Comparison of ENCODE assay signal across 11 cellular contexts in the genomic region with DNA sequence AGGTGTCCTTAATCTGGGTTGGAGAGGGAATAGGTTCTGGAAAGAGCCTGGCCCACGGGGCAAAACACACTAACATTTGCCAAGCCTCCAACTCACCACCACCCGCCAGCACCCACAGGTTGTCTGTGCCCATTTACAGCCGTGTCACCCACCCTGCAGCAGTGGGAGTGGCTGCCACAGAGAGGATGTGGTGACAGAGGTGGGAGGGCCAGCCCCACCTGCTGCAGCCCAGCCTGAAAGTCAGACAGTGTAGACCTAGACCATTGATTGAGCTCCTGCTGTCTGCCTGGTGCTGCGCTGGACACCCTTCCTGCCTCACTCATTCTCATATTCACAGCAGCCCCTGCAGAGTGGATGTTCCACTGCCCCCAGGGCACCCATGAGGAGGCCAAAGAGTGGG. TPM values are rescaled to one million over a fixed set of nuclear protein-coding genes. Genes with fewer than 3 reads are reported as not detected.
DNase-seq lines count a peak whose midpoint lies in the region; ATAC-seq lines count a peak whose summit lies in the region.
"Had no signal": no experiment of that assay in that cellular context is flagged by ENCODE, and none has a peak within 500 bp of the region (broad histone marks: within the 10 kb centered on the region; RNA-seq: fewer than 3 reads in every experiment).

No MANE protein-coding gene starts in this region.

- peaks cover 0 to 9% of the 10 kb centered on the region in 2 donors for H3K27me3 Mint-ChIP-seq in CD8-positive, alpha-beta memory T cell
- no peaks in the 10 kb centered on the region for H3K27me3 Mint-ChIP-seq in T-helper 17 cell

- CTCF ChIA-PET in CD8-positive, alpha-beta memory T cell (lab: Charles Lee): interaction anchor here (0.7 to 4.4 kb wide), 13 partner anchors 9 to 273 kb away, joined by 3 to 21 read pairs (median 5); no protein-coding TSS in a partner anchor

- H3K9me3 Mint-ChIP-seq in CD8-positive, alpha-beta memory T cell: peaks cover 0 to 3% (median 0%) of the 10 kb centered on the region in 5 donors

- peaks cover 3% of the 10 kb centered on the region for H3K9me3 ChIP-seq in CD8-positive, alpha-beta memory T cell (ENCODE audit: low read length)
- no peaks in the 10 kb centered on the region for H3K9me3 ChIP-seq in T-helper 17 cell (ENCODE audit: control insufficient read depth, low read length, poor library complexity, severe bottlenecking)

- H3K27me3 ChIP-seq in CD8-positive, alpha-beta memory T cell (ENCODE audit: insufficient read depth, low read length, poor library complexity, severe bottlenecking): no peaks in the 10 kb centered on the region
- H3K27me3 ChIP-seq: MG63 had no signal

- peaks cover 72% of the 10 kb centered on the region for H3K4me1 ChIP-seq in CD8-positive, alpha-beta memory T cell (ENCODE audit: insufficient read depth, low read length)
- H3K4me1 ChIP-seq: SJSA1 had no signal

- H3K36me3 Mint-ChIP-seq in CD8-positive, alpha-beta memory T cell: peaks cover 26 to 78% (median 40%) of the 10 kb centered on the region in 3 donors
- peaks cover 16% of the 10 kb centered on the region for H3K36me3 Mint-ChIP-seq in T-helper 17 cell (ENCODE audit: low read depth)

- DNase-seq in CD8-positive, alpha-beta memory T cell: peak; percentile 81 to 95 (median 90)
- DNase-seq in T-helper 17 cell (peak; percentile 53 to 75 (median 70)), epidermal melanocyte (ENCODE audit: insufficient read length, low spot score) (no peak), NCI-H1092 treated with DMSO at 0.1 percent for 48 hours (lab: John Stamatoyannopoulos, UW) (no peak), DMS153 (lab: John Stamatoyannopoulos, UW) (no peak), NCI-H1092 (lab: John Stamatoyannopoulos, UW) (no peak)
- peak; percentile 78 for DNase-seq in activated gamma-delta T cell treated with anti-CD3 and anti-CD28 coated beads, Interleukin-2, amount 50 U/mL, for 16 hours (ENCODE audit: low read depth)
- peak; percentile 58 for DNase-seq in stimulated activated CD4-positive, alpha-beta T cell treated with anti-CD3 and anti-CD28 coated beads, Interleukin-1b, Interleukin-23, amount 100 ng/mL, for 48 hours
- DNase-seq: caudate nucleus, MG63 had no signal

- H3K27ac Mint-ChIP-seq in CD8-positive, alpha-beta memory T cell: peak overlapping the region; percentile 97 to 100 (median 100)
- H3K27ac Mint-ChIP-seq in T-helper 17 cell: peak overlapping the region; percentile 90

- POLR2A ChIA-PET in CD8-positive, alpha-beta memory T cell (lab: Charles Lee): interaction anchor here (0.7 to 6.0 kb wide), 9 partner anchors 16 to 248 kb away, joined by 3 to 33 read pairs (median 4); a partner anchor contains a TSS

- peak; percentile 87 for ATAC-seq in T-helper 17 cell

- peak overlapping the region; percentile 66 for H3K27ac ChIP-seq in CD8-positive, alpha-beta memory T cell (ENCODE audit: low read depth, low read length)
- H3K27ac ChIP-seq: SJSA1 had no signal

- peak overlapping the region; percentile 17 to 90 (median 75) for H3K4me3 Mint-ChIP-seq in CD8-positive, alpha-beta memory T cell
- H3K4me3 Mint-ChIP-seq in T-helper 17 cell: peak overlapping the region; percentile 79

- H3K4me1 Mint-ChIP-seq in CD8-positive, alpha-beta memory T cell: peaks cover 70 to 74% (median 73%) of the 10 kb centered on the region in 3 donors
- peaks cover 44% of the 10 kb centered on the region for H3K4me1 Mint-ChIP-seq in T-helper 17 cell

- peak overlapping the region; percentile 0 for H3K4me3 ChIP-seq in CD8-positive, alpha-beta memory T cell (ENCODE audit: low read length)
- H3K4me3 ChIP-seq: MG63, SJSA1 had no signal

- H3K36me3 ChIP-seq in CD8-positive, alpha-beta memory T cell (ENCODE audit: insufficient read depth, low read length): peaks cover 46% of the 10 kb centered on the region
- H3K36me3 ChIP-seq: SJSA1 had no signal

RNA-seq across cellular contexts. Expression of a gene that starts 44.7 kb away (rescaled TPM):
- total RNA-seq in CD8-positive, alpha-beta memory T cell: 10 to 100 TPM; 80.5 to 84.5 TPM
- polyA plus RNA-seq in CD8-positive, alpha-beta memory T cell: 53.7 TPM
- 10 to 100 TPM; 17.6 to 26.4 TPM for total RNA-seq in T-helper 17 cell

Comparison
In these comparisons a context has a peak if more than half of its experiments do, and no peak if none do; other contexts are left out.
1. DNase-seq: peak in CD8-positive, alpha-beta memory T cell (5 of 5), T-helper 17 cell (3 of 3), activated gamma-delta T cell treated with anti-CD3 and anti-CD28 coated beads, Interleukin-2, amount 50 U/mL, for 16 hours (single experiment) and stimulated activated CD4-positive, alpha-beta T cell treated with anti-CD3 and anti-CD28 coated beads, Interleukin-1b, Interleukin-23, amount 100 ng/mL, for 48 hours (single experiment); none in epidermal melanocyte (single experiment), NCI-H1092 treated with DMSO at 0.1 percent for 48 hours (single experiment), DMS153 (single experiment) and NCI-H1092 (single experiment).